Comparison of ENCODE assay signal across 1 cellular context in genomic region chr1:87132664-87133000, GRCh38.
TF ChIP-seq lines count a peak whose summit lies in the region.

No MANE protein-coding gene starts in this region.

TF ChIP-seq in GM12878, 131 proteins besides CTCF, POLR2A, EP300 and RAD21 (continued from another document):
- no peak for TF ChIP-seq REST (IDR thresholded peaks at IDR 0.05; ENCODE audit: low read depth, low read length)
- TF ChIP-seq, protein P1, sequence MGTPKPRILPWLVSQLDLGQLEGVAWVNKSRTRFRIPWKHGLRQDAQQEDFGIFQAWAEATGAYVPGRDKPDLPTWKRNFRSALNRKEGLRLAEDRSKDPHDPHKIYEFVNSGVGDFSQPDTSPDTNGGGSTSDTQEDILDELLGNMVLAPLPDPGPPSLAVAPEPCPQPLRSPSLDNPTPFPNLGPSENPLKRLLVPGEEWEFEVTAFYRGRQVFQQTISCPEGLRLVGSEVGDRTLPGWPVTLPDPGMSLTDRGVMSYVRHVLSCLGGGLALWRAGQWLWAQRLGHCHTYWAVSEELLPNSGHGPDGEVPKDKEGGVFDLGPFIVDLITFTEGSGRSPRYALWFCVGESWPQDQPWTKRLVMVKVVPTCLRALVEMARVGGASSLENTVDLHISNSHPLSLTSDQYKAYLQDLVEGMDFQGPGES (IDR thresholded peaks at IDR 0.05) = no peak
- TF ChIP-seq, protein P2, sequence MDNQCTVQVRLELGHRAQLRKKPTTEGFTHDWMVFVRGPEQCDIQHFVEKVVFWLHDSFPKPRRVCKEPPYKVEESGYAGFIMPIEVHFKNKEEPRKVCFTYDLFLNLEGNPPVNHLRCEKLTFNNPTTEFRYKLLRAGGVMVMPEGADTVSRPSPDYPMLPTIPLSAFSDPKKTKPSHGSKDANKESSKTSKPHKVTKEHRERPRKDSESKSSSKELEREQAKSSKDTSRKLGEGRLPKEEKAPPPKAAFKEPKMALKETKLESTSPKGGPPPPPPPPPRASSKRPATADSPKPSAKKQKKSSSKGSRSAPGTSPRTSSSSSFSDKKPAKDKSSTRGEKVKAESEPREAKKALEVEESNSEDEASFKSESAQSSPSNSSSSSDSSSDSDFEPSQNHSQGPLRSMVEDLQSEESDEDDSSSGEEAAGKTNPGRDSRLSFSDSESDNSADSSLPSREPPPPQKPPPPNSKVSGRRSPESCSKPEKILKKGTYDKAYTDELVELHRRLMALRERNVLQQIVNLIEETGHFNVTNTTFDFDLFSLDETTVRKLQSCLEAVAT (IDR thresholded peaks at IDR 0.05) = no peak
